ENCODE assay signal across 21 cellular contexts in genomic region chr22:19742160-19743066, GRCh38. TPM values are rescaled to one million over a fixed set of nuclear protein-coding genes. Genes with fewer than 3 reads are reported as not detected.
"Had no signal": no experiment of that assay in that cellular context is flagged by ENCODE, and none has a peak within 500 bp of the region (broad histone marks: within the 10 kb centered on the region; RNA-seq: fewer than 3 reads in every experiment).

No MANE protein-coding gene starts in this region.

- H3K27me3 ChIP-seq: dorsolateral prefrontal cortex, hepatocyte, ovary, right atrium auricular region, upper lobe of right lung, vagina had no signal

- H3K27ac ChIP-seq: dorsolateral prefrontal cortex, hepatocyte, ovary, right atrium auricular region, suprapubic skin, tibial artery, upper lobe of right lung, vagina had no signal

- H3K9me3 ChIP-seq: ovary, right atrium auricular region, suprapubic skin, tibial artery, upper lobe of right lung, vagina had no signal

- H2AFZ ChIP-seq: hepatocyte had no signal

- H3K4me1 ChIP-seq: suprapubic skin, tibial artery, upper lobe of right lung, vagina had no signal

- DNase-seq: cortex of kidney; dorsolateral prefrontal cortex; effector CD8-positive, alpha-beta T cell; foreskin melanocyte; left colon; left ventricle myocardium superior; natural killer cell; ovary; stimulated activated CD4-positive, alpha-beta T cell treated with anti-CD3 and anti-CD28 coated beads, Interleukin-4, amount 100 ng/mL, for 1 hour; stimulated activated CD8-positive, alpha-beta memory T cell treated with anti-CD3 and anti-CD28 coated beads, Interleukin-4, amount 100 ng/mL, for 48 hours; stimulated activated naive CD8-positive, alpha-beta T cell treated with anti-CD3 and anti-CD28 coated beads, Interleukin-15, Interleukin-2, amounts not matched to agents 100 U/mL and 50 U/mL, for 24 hours; tibial artery; upper lobe of right lung had no signal

- H3K36me3 ChIP-seq: ovary, right atrium auricular region, suprapubic skin, tibial artery, upper lobe of right lung, vagina had no signal

- H3K4me3 ChIP-seq: dorsolateral prefrontal cortex, hepatocyte, lung, ovary, right atrium auricular region, smooth muscle cell, suprapubic skin, tibial artery, upper lobe of right lung, vagina had no signal

- H3K4me2 ChIP-seq: hepatocyte, smooth muscle cell had no signal

- H3K79me2 ChIP-seq: hepatocyte had no signal

RNA-seq across cellular contexts. Expression of gene TBX1, which starts 18.2 kb away (rescaled TPM):
- total RNA-seq: hepatocyte, kidney epithelial cell, neural crest cell, smooth muscle cell had no signal

RNA-seq across cellular contexts. Expression of gene GP1BB, which starts 19.1 kb away (rescaled TPM):
- total RNA-seq: left ventricle myocardium superior had no signal
